8 cellular contexts compared by ENCODE assay signal in the genomic region with DNA sequence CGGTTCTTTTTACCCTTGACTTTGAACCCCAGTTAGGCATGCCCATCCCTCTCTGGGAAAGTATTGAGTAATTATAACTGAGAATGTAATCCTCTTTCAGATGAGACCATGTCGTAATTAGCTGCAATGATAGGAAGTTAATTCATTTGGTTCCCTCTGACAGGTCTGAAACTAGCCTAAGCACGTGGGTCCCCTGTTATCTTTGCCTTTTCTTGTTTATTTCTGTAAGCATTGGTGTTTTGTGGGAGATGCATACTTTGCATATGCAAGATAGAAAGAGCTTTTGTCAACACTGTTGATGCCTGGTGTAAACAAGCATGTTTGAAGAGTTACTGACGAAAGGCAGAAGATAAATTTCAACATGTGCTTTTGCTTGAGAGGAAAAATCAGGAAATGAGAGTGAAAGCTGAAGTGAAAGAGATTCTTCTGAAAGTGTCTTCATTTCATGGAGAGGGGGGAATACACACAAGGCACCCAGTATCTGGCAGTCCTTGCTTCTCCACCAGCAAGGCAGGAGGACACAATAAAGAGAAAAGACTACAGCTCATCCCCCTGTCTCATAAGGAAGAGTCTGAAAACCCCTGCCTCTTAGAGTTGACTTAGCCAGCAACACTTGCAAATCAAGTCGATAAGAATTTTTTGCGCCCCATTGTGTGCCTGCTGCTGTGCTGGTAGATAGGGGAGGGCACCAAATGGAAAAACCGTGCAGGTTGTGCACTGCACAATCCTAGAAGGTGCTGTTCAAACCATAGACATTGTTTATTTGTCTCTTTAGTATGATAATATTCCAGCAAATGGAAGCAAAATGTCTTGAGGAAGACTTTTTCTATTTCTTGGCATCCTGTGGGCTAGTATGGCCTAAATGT.
DNase-seq lines count a peak whose midpoint lies in the region; ATAC-seq and TF ChIP-seq lines count a peak whose summit lies in the region.

No MANE protein-coding gene starts in this region.

- intact Hi-C loops in sciatic nerve (cut with DNase I): no loop called here
- intact Hi-C loops in activated CD4-positive, alpha-beta T cell treated with anti-CD3 and anti-CD28 coated beads, Interleukin-2, amount 10 ng/mL, durations not matched to agents 24 days and 14 days (cut with micrococcal nuclease): no loop called here

- H3K4me3 ChIP-seq in OCI-LY3 (ENCODE audit: low read length) (peak overlapping the region; percentile 47), brain microvascular endothelial cell (ENCODE audit: low read depth, low read length) (no peak overlapping the region)

- H3K4me1 Mint-ChIP-seq in nephron progenitor cell: peaks cover 11% of the 10 kb centered on the region
- H3K4me1 Mint-ChIP-seq in activated CD4-positive, alpha-beta T cell treated with anti-CD3 and anti-CD28 coated beads, Interleukin-2, amount 10 ng/mL, durations not matched to agents 24 days and 14 days: no peaks in the 10 kb centered on the region

- H3K79me2 ChIP-seq in OCI-LY3 (ENCODE audit: low read length): no peaks in the 10 kb centered on the region

- H3K4me3 Mint-ChIP-seq in nephron progenitor cell: no peak overlapping the region
- H3K4me3 Mint-ChIP-seq in activated CD4-positive, alpha-beta T cell treated with anti-CD3 and anti-CD28 coated beads, Interleukin-2, amount 10 ng/mL, durations not matched to agents 24 days and 14 days: no peak overlapping the region

- H3K9me3 Mint-ChIP-seq in nephron progenitor cell: peaks cover 12% of the 10 kb centered on the region
- no peaks in the 10 kb centered on the region for H3K9me3 Mint-ChIP-seq in activated CD4-positive, alpha-beta T cell treated with anti-CD3 and anti-CD28 coated beads, Interleukin-2, amount 10 ng/mL, durations not matched to agents 24 days and 14 days

- peak overlapping the region; percentile 67 for H3K9ac ChIP-seq in OCI-LY3 (ENCODE audit: low read length)

- peak; percentile 35 for DNase-seq in GM19240 (ENCODE audit: insufficient read length, low spot score)
- DNase-seq in sciatic nerve (ENCODE audit: low spot score): no peak
- no peak for DNase-seq in nephron progenitor cell
- DNase-seq in activated CD4-positive, alpha-beta T cell treated with anti-CD3 and anti-CD28 coated beads, Interleukin-2, amount 10 ng/mL, durations not matched to agents 24 days and 14 days: no peak
- DNase-seq in foreskin melanocyte: no peak
- DNase-seq in brain microvascular endothelial cell: no peak

- H3K9me3 ChIP-seq in OCI-LY3 (ENCODE audit: insufficient read depth, low read length): peaks cover 15% of the 10 kb centered on the region

- TF ChIP-seq CTCF in OCI-LY3 (IDR thresholded peaks at IDR 0.05; ENCODE audit: low read depth, low read length): no peak
- no peak for TF ChIP-seq CTCF in nephron progenitor cell (IDR thresholded peaks at IDR 0.05)
- no peak for TF ChIP-seq CTCF in brain microvascular endothelial cell (IDR thresholded peaks at IDR 0.05; ENCODE audit: low read depth, low read length, missing control alignments)

- peaks cover 47% of the 10 kb centered on the region for H3K4me1 ChIP-seq in OCI-LY3 (ENCODE audit: low read length)

- H3K36me3 Mint-ChIP-seq in nephron progenitor cell (ENCODE audit: low read depth): no peaks in the 10 kb centered on the region
- no peaks in the 10 kb centered on the region for H3K36me3 Mint-ChIP-seq in activated CD4-positive, alpha-beta T cell treated with anti-CD3 and anti-CD28 coated beads, Interleukin-2, amount 10 ng/mL, durations not matched to agents 24 days and 14 days (ENCODE audit: low read depth)

- H3K27ac ChIP-seq in OCI-LY3 (ENCODE audit: low read length) (peak overlapping the region; percentile 96), brain microvascular endothelial cell (no peak overlapping the region)

- no peaks in the 10 kb centered on the region for H3K27me3 ChIP-seq in OCI-LY3 (ENCODE audit: low read depth, low read length)
- H3K27me3 ChIP-seq in brain microvascular endothelial cell (replicated peaks): no peaks in the 10 kb centered on the region

- peaks cover 13% of the 10 kb centered on the region for H3K27me3 Mint-ChIP-seq in nephron progenitor cell (ENCODE audit: low read depth, poor library complexity)
- peaks cover 8% of the 10 kb centered on the region for H3K27me3 Mint-ChIP-seq in activated CD4-positive, alpha-beta T cell treated with anti-CD3 and anti-CD28 coated beads, Interleukin-2, amount 10 ng/mL, durations not matched to agents 24 days and 14 days

- no peak overlapping the region for H3K27ac Mint-ChIP-seq in nephron progenitor cell
- H3K27ac Mint-ChIP-seq in activated CD4-positive, alpha-beta T cell treated with anti-CD3 and anti-CD28 coated beads, Interleukin-2, amount 10 ng/mL, durations not matched to agents 24 days and 14 days: no peak overlapping the region

- ATAC-seq in HG02943 (IDR thresholded peaks at IDR 0.05; ENCODE audit: low read depth, unreplicated experiment) (peak; percentile 73), sciatic nerve (peak; percentile 45)

- 0 out of 2 replicates have a peak overlapping the region, but pooled peaks have one; percentile 50 for H2AFZ ChIP-seq in OCI-LY3 (ENCODE audit: low read depth, low read length)

- peak overlapping the region; percentile 73 for H3K4me2 ChIP-seq in OCI-LY3 (ENCODE audit: low read length)

- H3K36me3 ChIP-seq in OCI-LY3 (replicated peaks; ENCODE audit: low read depth, low read length) (peaks cover 9% of the 10 kb centered on the region), brain microvascular endothelial cell (replicated peaks) (no peaks in the 10 kb centered on the region)

- in situ Hi-C loops in brain microvascular endothelial cell (cut with HindIII; ENCODE audit: low pct_ligation_motif_present, low sequenced_read_pairs): no loop called here

- H4K20me1 ChIP-seq in OCI-LY3 (ENCODE audit: insufficient read depth, low read length): no peaks in the 10 kb centered on the region
